1 cellular context compared by ENCODE assay signal in the genomic region with DNA sequence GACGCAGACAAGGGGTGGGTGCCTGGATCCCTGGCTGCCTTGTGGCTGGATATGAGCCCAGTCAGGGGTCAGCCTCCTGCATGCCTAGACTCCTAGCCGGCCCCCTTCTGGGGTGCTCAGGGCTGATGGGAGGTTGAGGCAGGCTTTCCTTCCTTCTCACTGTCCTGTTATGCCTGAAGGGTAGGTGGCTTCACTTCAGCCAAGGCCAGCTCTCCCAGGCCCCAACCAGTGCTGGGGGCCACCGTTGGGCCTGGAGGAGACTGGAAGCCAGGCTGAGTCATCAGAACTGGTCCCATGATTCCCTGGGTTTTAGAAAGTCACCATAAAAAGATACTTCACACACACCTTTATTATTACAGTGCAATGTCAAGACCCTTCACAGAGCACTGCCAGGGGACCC.
TF ChIP-seq lines count a peak whose summit lies in the region.

No MANE protein-coding gene starts in this region.

TF ChIP-seq in GM23338, 12 proteins besides CTCF, POLR2A, EP300 and RAD21 (continued from another document):
- TF ChIP-seq, protein P1, sequence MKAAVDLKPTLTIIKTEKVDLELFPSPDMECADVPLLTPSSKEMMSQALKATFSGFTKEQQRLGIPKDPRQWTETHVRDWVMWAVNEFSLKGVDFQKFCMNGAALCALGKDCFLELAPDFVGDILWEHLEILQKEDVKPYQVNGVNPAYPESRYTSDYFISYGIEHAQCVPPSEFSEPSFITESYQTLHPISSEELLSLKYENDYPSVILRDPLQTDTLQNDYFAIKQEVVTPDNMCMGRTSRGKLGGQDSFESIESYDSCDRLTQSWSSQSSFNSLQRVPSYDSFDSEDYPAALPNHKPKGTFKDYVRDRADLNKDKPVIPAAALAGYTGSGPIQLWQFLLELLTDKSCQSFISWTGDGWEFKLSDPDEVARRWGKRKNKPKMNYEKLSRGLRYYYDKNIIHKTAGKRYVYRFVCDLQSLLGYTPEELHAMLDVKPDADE (IDR thresholded peaks at IDR 0.05) = no peak
- TF ChIP-seq ZNF331 (CRISPR knock-in tag; IDR thresholded peaks at IDR 0.05; ENCODE audit: low read depth) (no peak), EZH2phosphoT487 (IDR thresholded peaks at IDR 0.05; ENCODE audit: unreplicated experiment) (no peak), JUNB (IDR thresholded peaks at IDR 0.05; ENCODE audit: unreplicated experiment) (no peak), CREB1 (CRISPR knock-in tag; IDR thresholded peaks at IDR 0.05; ENCODE audit: low read depth) (no peak)
- TF ChIP-seq, protein P2, sequence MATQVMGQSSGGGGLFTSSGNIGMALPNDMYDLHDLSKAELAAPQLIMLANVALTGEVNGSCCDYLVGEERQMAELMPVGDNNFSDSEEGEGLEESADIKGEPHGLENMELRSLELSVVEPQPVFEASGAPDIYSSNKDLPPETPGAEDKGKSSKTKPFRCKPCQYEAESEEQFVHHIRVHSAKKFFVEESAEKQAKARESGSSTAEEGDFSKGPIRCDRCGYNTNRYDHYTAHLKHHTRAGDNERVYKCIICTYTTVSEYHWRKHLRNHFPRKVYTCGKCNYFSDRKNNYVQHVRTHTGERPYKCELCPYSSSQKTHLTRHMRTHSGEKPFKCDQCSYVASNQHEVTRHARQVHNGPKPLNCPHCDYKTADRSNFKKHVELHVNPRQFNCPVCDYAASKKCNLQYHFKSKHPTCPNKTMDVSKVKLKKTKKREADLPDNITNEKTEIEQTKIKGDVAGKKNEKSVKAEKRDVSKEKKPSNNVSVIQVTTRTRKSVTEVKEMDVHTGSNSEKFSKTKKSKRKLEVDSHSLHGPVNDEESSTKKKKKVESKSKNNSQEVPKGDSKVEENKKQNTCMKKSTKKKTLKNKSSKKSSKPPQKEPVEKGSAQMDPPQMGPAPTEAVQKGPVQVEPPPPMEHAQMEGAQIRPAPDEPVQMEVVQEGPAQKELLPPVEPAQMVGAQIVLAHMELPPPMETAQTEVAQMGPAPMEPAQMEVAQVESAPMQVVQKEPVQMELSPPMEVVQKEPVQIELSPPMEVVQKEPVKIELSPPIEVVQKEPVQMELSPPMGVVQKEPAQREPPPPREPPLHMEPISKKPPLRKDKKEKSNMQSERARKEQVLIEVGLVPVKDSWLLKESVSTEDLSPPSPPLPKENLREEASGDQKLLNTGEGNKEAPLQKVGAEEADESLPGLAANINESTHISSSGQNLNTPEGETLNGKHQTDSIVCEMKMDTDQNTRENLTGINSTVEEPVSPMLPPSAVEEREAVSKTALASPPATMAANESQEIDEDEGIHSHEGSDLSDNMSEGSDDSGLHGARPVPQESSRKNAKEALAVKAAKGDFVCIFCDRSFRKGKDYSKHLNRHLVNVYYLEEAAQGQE (IDR thresholded peaks at IDR 0.05; ENCODE audit: unreplicated experiment) = no peak
TF ChIP-seq in GM23338: peak in this region for 0.
